8 cellular contexts compared by ENCODE assay signal in the genomic region with DNA sequence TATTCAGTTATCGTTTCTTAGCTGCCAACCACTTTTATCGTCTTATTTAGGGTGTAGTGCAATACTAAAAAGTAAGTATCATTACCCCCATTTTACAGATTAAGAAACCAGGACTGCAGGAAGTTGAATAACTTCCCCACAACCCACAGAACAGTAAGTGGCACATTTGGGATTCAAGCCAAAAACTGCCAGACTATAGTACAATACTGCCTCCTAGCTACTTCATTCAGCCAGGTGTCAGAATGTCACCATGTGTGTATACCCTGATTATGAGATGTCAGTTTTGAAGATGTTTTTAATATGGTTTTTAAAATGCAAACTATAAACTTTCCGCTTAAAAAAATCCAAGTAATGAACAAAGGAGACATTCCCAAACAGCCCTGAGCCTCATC.
DNase-seq lines count a peak whose midpoint lies in the region; ATAC-seq and TF ChIP-seq lines count a peak whose summit lies in the region.

No MANE protein-coding gene starts in this region.

- CTCF ChIA-PET in A673 (lab: Charles Lee) = no interaction called here

- ATAC-seq in HG02840 (IDR thresholded peaks at IDR 0.05; ENCODE audit: low FRiP score, unreplicated experiment) (no peak), GM19467 (IDR thresholded peaks at IDR 0.05; ENCODE audit: unreplicated experiment) (no peak)

- no peaks in the 10 kb centered on the region for H3K4me1 ChIP-seq in A673 (ENCODE audit: insufficient read depth, low read length, poor library complexity, severe bottlenecking)

- H3K4me3 ChIP-seq in A673 (ENCODE audit: low read depth, low read length, poor library complexity, severe bottlenecking) = no peak overlapping the region

- H3K27ac ChIP-seq in A673 (ENCODE audit: low read depth, low read length, poor library complexity, severe bottlenecking) = no peak overlapping the region

- peak; percentile 50 for TF ChIP-seq CTCF in A673 (conservative IDR thresholded peaks at IDR 0.05; ENCODE audit: low read depth, low read length)

- H3K36me3 ChIP-seq in A673 (ENCODE audit: insufficient read depth, low read length, poor library complexity, severe bottlenecking) = no peaks in the 10 kb centered on the region

- intact Hi-C loops in A673 (cut with micrococcal nuclease; ENCODE audit: unreplicated experiment) = loop anchor here (5.0 kb wide), 1 partner anchor 127 kb away; no protein-coding TSS in a partner anchor

- H3K9me3 ChIP-seq in A673 (ENCODE audit: low read depth, low read length, poor library complexity, severe bottlenecking) = no peaks in the 10 kb centered on the region

- H3K27me3 ChIP-seq in A673 (replicated peaks; ENCODE audit: insufficient read depth, low read depth, low read length, poor library complexity) = no peaks in the 10 kb centered on the region

- DNase-seq in A673 (ENCODE audit: low spot score) (peak; percentile 55), GF-D8 (lab: John Stamatoyannopoulos, UW) (peak; percentile 79), NCI-H526 (lab: John Stamatoyannopoulos, UW) (peak; percentile 14 to 43), cerebellar cortex (ENCODE audit: low spot score) (peak; percentile 9), mucosa of gallbladder (ENCODE audit: low spot score) (peak; percentile 34), AG08396 (ENCODE audit: low spot score) (no peak)

- POLR2A ChIA-PET in A673 (lab: Charles Lee; ENCODE audit: low non-redundant PET) = no interaction called here

- no TSS peak for BruUV-seq in A673 (replicated peaks; lab: Mats Ljungman, UMichigan)
